ENCODE assay signal across 7 cellular contexts in the genomic region with DNA sequence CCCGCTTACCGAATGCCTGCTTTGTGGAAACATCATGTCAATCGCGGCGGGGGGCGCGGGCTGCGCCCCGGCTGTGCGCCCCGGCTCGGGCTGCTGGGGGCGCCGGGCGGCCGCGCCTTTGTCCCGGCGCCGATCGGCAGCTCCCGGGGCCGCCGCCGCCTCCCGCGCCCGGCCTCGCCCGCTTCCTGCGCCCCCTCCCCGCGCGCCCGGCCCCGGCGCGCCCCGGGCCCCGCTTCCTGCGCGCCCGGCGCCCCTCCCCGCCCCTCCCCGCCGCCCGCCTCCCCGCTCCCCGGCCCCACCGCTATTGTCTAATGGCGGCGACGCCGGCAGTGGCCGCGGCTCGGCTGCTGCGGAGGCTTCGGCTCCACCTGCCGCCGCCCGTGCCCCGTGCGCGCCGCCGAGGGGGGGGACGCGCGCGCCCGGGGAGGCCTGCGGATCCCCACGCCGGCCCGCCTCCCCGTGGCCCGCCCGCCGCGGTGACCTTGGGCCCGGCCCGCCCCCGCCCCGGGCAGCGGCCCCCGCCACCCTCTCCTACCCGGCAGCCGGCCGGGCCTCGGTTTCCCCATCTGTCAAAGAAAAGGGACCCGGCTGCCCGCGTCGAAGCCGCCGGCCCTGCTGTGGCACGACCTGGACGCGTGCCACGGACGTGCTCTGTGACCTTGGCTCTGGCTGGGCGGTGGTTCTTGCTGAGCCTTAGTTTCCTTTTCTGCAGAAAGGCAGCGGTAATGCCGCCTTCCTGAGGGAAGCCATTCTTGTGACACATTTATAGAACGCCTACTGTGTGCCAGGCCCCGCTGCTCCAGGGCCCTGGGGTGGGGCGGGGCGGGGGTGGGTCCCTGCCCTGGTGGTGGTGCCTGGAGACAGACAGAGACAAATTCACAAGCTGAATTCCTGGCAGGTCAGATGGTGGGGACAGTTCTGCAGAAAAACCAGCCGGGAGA. TPM values are rescaled to one million over a fixed set of nuclear protein-coding genes. Genes with fewer than 3 reads are reported as not detected.
DNase-seq lines count a peak whose midpoint lies in the region; ATAC-seq and TF ChIP-seq lines count a peak whose summit lies in the region.

A gene with protein sequence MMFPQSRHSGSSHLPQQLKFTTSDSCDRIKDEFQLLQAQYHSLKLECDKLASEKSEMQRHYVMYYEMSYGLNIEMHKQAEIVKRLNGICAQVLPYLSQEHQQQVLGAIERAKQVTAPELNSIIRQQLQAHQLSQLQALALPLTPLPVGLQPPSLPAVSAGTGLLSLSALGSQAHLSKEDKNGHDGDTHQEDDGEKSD (minus strand): TSS at position 331 of the 941 bp plus-strand sequence. CDS start 295 bp downstream, at position 36.

- intact Hi-C loops in activated CD4-positive, alpha-beta memory T cell treated with anti-CD3 and anti-CD28 coated beads for 36 hours (cut with micrococcal nuclease) = no loop called here

- 2% methylated on average over 110 to 111 of the region's 111 CpGs for WGBS in ectodermal cell, 2 experiments

- H3K27me3 Mint-ChIP-seq in activated CD4-positive, alpha-beta memory T cell treated with anti-CD3 and anti-CD28 coated beads for 36 hours = no peaks in the 10 kb centered on the region

- H3K36me3 Mint-ChIP-seq in activated CD4-positive, alpha-beta memory T cell treated with anti-CD3 and anti-CD28 coated beads for 36 hours = peaks cover 29% of the 10 kb centered on the region

- POLR2A ChIA-PET in activated CD4-positive, alpha-beta memory T cell treated with anti-CD3 and anti-CD28 coated beads for 36 hours (lab: Charles Lee) = interaction anchor here (1.7 kb wide), 1 partner anchor 27 kb away, joined by 8 read pairs; no protein-coding TSS in a partner anchor

- H3K9me3 ChIP-seq in ectodermal cell (ENCODE audit: control insufficient read depth, low read length) = no peaks in the 10 kb centered on the region

- no peak within 1 kb of the TSS for H3K27ac ChIP-seq in ectodermal cell (ENCODE audit: insufficient read depth, low read depth, low read length, poor library complexity, severe bottlenecking)

- no peaks in the 10 kb centered on the region for H3K36me3 ChIP-seq in ectodermal cell (ENCODE audit: control insufficient read depth, insufficient read depth, low read length)

- ATAC-seq in HG03520 (IDR thresholded peaks at IDR 0.05; ENCODE audit: unreplicated experiment) = no peak

- peak within 1 kb of the TSS; percentile 64 for H3K4me3 ChIP-seq in ectodermal cell (ENCODE audit: insufficient read depth, low read depth, low read length)

- H3K27ac Mint-ChIP-seq in activated CD4-positive, alpha-beta memory T cell treated with anti-CD3 and anti-CD28 coated beads for 36 hours = peak within 1 kb of the TSS; percentile 97

- H3K9me3 Mint-ChIP-seq in activated CD4-positive, alpha-beta memory T cell treated with anti-CD3 and anti-CD28 coated beads for 36 hours = no peaks in the 10 kb centered on the region

- peak within 1 kb of the TSS; percentile 85 for H3K4me3 Mint-ChIP-seq in activated CD4-positive, alpha-beta memory T cell treated with anti-CD3 and anti-CD28 coated beads for 36 hours

- peaks cover 3% of the 10 kb centered on the region for H3K4me1 ChIP-seq in ectodermal cell (ENCODE audit: control insufficient read depth, insufficient read depth, low read length)

- DNase-seq in NCI-H2081 treated with DMSO at 0.1 percent for 48 hours (lab: John Stamatoyannopoulos, UW) = peak; percentile 8
- peak; percentile 74 for DNase-seq in activated CD4-positive, alpha-beta memory T cell treated with anti-CD3 and anti-CD28 coated beads for 36 hours
- DNase-seq in medulla oblongata (ENCODE audit: extremely low spot score) = peak; percentile 29
- peak; percentile 52 for DNase-seq in stimulated activated CD8-positive, alpha-beta memory T cell treated with anti-CD3 and anti-CD28 coated beads, Interleukin-12 subunit alpha, Interleukin-12 subunit beta, amount 100 ng/mL, for 1 hour (ENCODE audit: low read depth)

- CTCF ChIA-PET in activated CD4-positive, alpha-beta memory T cell treated with anti-CD3 and anti-CD28 coated beads for 36 hours (lab: Charles Lee) = interaction anchor here (0.6 to 2.6 kb wide), 4 partner anchors 13 to 111 kb away, joined by 3 to 12 read pairs (median 4); no protein-coding TSS in a partner anchor

- TF ChIP-seq POLR2A in GM19193 (IDR thresholded peaks at IDR 0.05; ENCODE audit: extremely low read depth, insufficient read depth, insufficient read length) = peak; percentile 54

- peaks cover 29% of the 10 kb centered on the region for H3K4me1 Mint-ChIP-seq in activated CD4-positive, alpha-beta memory T cell treated with anti-CD3 and anti-CD28 coated beads for 36 hours (ENCODE audit: low read depth)

- peaks cover 41% of the 10 kb centered on the region for H3K27me3 ChIP-seq in ectodermal cell (ENCODE audit: control insufficient read depth, insufficient read depth, low read length, poor library complexity, severe bottlenecking)

RNA-seq across cellular contexts. Expression of the gene that starts here (rescaled TPM):
- total RNA-seq in activated CD4-positive, alpha-beta memory T cell treated with anti-CD3 and anti-CD28 coated beads for 36 hours = 100 to 1,000 TPM; 411 to 426 TPM
- polyA plus RNA-seq in ectodermal cell (2013, experiment 1 of 4) = 73.9 TPM
- 82.0 TPM for polyA plus RNA-seq in ectodermal cell (2013, experiment 2 of 4)
- polyA plus RNA-seq in ectodermal cell (2013, experiment 3 of 4) = 95.9 TPM
- polyA plus RNA-seq in ectodermal cell (2013, experiment 4 of 4) = 112 TPM

Comparison
In these comparisons a context has a peak if more than half of its experiments do, and no peak if none do; other contexts are left out.
1. DNase-seq: peak in every context shown above with its lines; median percentile 74 in activated CD4-positive, alpha-beta memory T cell treated with anti-CD3 and anti-CD28 coated beads for 36 hours; 52 in stimulated activated CD8-positive, alpha-beta memory T cell treated with anti-CD3 and anti-CD28 coated beads, Interleukin-12 subunit alpha, Interleukin-12 subunit beta, amount 100 ng/mL, for 1 hour; 29 in medulla oblongata; 8 in NCI-H2081 treated with DMSO at 0.1 percent for 48 hours.